2 cellular contexts compared by ENCODE assay signal in genomic region chr13:51158923-51159322, GRCh38.
TF ChIP-seq lines count a peak whose summit lies in the region.

No MANE protein-coding gene starts in this region.

TF ChIP-seq in SK-N-SH, 30 proteins besides CTCF, POLR2A, EP300 and RAD21 (continued from another document):
- TF ChIP-seq, protein P1, sequence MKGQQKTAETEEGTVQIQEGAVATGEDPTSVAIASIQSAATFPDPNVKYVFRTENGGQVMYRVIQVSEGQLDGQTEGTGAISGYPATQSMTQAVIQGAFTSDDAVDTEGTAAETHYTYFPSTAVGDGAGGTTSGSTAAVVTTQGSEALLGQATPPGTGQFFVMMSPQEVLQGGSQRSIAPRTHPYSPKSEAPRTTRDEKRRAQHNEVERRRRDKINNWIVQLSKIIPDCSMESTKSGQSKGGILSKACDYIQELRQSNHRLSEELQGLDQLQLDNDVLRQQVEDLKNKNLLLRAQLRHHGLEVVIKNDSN (IDR thresholded peaks at IDR 0.05; ENCODE audit: borderline replicate concordance, low read depth) = no peak
- TF ChIP-seq IRF3 (IDR thresholded peaks at IDR 0.05; ENCODE audit: low read depth, low read length) (no peak), EZH2phosphoT487 (IDR thresholded peaks at IDR 0.05; ENCODE audit: borderline replicate concordance, low read depth) (no peak), GABPA (IDR thresholded peaks at IDR 0.05; ENCODE audit: low read depth) (no peak), MEF2A (IDR thresholded peaks at IDR 0.05; ENCODE audit: borderline replicate concordance, low read depth) (no peak), MXI1 (IDR thresholded peaks at IDR 0.05; ENCODE audit: low read depth, low read length) (no peak), POLR2AphosphoS5 (IDR thresholded peaks at IDR 0.05; ENCODE audit: low read depth, low read length) (no peak)

TF ChIP-seq in SK-N-SH treated with all-trans-retinoic acid at 6 μM for 48 hours, 23 proteins besides CTCF, POLR2A, EP300 and RAD21 (continued from another document):
- TF ChIP-seq, protein P2, sequence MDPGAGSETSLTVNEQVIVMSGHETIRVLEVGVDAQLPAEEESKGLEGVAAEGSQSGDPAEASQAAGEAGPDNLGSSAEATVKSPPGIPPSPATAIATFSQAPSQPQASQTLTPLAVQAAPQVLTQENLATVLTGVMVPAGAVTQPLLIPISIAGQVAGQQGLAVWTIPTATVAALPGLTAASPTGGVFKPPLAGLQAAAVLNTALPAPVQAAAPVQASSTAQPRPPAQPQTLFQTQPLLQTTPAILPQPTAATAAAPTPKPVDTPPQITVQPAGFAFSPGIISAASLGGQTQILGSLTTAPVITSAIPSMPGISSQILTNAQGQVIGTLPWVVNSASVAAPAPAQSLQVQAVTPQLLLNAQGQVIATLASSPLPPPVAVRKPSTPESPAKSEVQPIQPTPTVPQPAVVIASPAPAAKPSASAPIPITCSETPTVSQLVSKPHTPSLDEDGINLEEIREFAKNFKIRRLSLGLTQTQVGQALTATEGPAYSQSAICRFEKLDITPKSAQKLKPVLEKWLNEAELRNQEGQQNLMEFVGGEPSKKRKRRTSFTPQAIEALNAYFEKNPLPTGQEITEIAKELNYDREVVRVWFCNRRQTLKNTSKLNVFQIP (CRISPR knock-in tag; IDR thresholded peaks at IDR 0.05; ENCODE audit: borderline replicate concordance, low read depth) = no peak
- TF ChIP-seq, protein P3, sequence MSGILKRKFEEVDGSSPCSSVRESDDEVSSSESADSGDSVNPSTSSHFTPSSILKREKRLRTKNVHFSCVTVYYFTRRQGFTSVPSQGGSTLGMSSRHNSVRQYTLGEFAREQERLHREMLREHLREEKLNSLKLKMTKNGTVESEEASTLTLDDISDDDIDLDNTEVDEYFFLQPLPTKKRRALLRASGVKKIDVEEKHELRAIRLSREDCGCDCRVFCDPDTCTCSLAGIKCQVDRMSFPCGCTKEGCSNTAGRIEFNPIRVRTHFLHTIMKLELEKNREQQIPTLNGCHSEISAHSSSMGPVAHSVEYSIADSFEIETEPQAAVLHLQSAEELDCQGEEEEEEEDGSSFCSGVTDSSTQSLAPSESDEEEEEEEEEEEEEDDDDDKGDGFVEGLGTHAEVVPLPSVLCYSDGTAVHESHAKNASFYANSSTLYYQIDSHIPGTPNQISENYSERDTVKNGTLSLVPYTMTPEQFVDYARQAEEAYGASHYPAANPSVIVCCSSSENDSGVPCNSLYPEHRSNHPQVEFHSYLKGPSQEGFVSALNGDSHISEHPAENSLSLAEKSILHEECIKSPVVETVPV (CRISPR knock-in tag; IDR thresholded peaks at IDR 0.05) = no peak
- TF ChIP-seq ZNF70 (CRISPR knock-in tag; IDR thresholded peaks at IDR 0.05) = no peak
- no peak for TF ChIP-seq SNAI2 (CRISPR knock-in tag; IDR thresholded peaks at IDR 0.05)
- no peak for TF ChIP-seq ZFP3 (CRISPR knock-in tag; IDR thresholded peaks at IDR 0.05)
